Comparison of ENCODE assay signal across 8 cellular contexts in genomic region chr2:47058061-47058931, GRCh38.
A peak's percentile ranks its signal among the peaks of the same experiment; 100 is the strongest.
DNase-seq lines count a peak whose midpoint lies in the region; ATAC-seq and TF ChIP-seq lines count a peak whose summit lies in the region.

No MANE protein-coding gene starts in this region.

- H3K4me3 ChIP-seq in endodermal cell (ENCODE audit: low read length), result no peak overlapping the region

- no TSS peak for BruUV-seq in Calu3 (replicated peaks; lab: Mats Ljungman, UMichigan)

- no peaks in the 10 kb centered on the region for H3K27me3 ChIP-seq in endodermal cell (ENCODE audit: control insufficient read depth, insufficient read depth, low read length, poor library complexity, severe bottlenecking)

- H3K27ac Mint-ChIP-seq in endodermal cell (no peak overlapping the region), Calu3 (ENCODE audit: unreplicated experiment) (no peak overlapping the region)

- intact Hi-C loops in Calu3 (cut with micrococcal nuclease; ENCODE audit: unreplicated experiment), result no loop called here

- H3K27me3 Mint-ChIP-seq in endodermal cell (ENCODE audit: insufficient read depth) (no peaks in the 10 kb centered on the region), Calu3 (ENCODE audit: unreplicated experiment) (no peaks in the 10 kb centered on the region)

- H3K4me1 ChIP-seq in endodermal cell (ENCODE audit: control insufficient read depth, insufficient read depth, low read length), result no peaks in the 10 kb centered on the region

- 89 to 95% methylated on average over 5 to 11 of the region's 11 CpGs for WGBS in endodermal cell (ENCODE audit: insufficient coverage in 1 of 2, insufficient read length in 1 of 2), 2 experiments

- DNase-seq in EL (peak; percentile 45), NCI-H524 (lab: John Stamatoyannopoulos, UW) (peak; percentile 96), endodermal cell (no peak), omental fat pad (ENCODE audit: low spot score) (no peak), NCI-H2081 (lab: John Stamatoyannopoulos, UW) (no peak), Calu3 (no peak), putamen (ENCODE audit: low spot score) (no peak), retina (no peak)

- H3K27ac ChIP-seq in endodermal cell (ENCODE audit: low read depth, low read length), result peak overlapping the region; percentile 44

- H3K9ac ChIP-seq in endodermal cell (ENCODE audit: extremely low read depth, low read length, poor library complexity, severe bottlenecking), result no peak overlapping the region

- H3K9me3 Mint-ChIP-seq in endodermal cell, result no peaks in the 10 kb centered on the region
- no peaks in the 10 kb centered on the region for H3K9me3 Mint-ChIP-seq in Calu3 (ENCODE audit: low read depth, unreplicated experiment)

- H3K4me1 Mint-ChIP-seq in endodermal cell (peaks cover 22% of the 10 kb centered on the region), Calu3 (ENCODE audit: low read depth, unreplicated experiment) (peaks cover 39% of the 10 kb centered on the region)

- CTCF ChIA-PET in Calu3 (lab: Charles Lee), result interaction anchor here (0.7 kb wide), 1 partner anchor 22 kb away, joined by 5 read pairs; no protein-coding TSS in a partner anchor

- TF ChIP-seq CTCF in endodermal cell (conservative IDR thresholded peaks at IDR 0.05), result no peak
- TF ChIP-seq CTCF in omental fat pad (IDR thresholded peaks at IDR 0.05), result no peak
- no peak for TF ChIP-seq CTCF in Calu3 (IDR thresholded peaks at IDR 0.05; ENCODE audit: unreplicated experiment)

- no peaks in the 10 kb centered on the region for H3K36me3 Mint-ChIP-seq in endodermal cell (ENCODE audit: low read depth)
- peaks cover 43% of the 10 kb centered on the region for H3K36me3 Mint-ChIP-seq in Calu3 (ENCODE audit: insufficient read depth, unreplicated experiment)

- no peaks in the 10 kb centered on the region for H3K9me3 ChIP-seq in endodermal cell (ENCODE audit: control insufficient read depth, low read length)

- H3K4me3 Mint-ChIP-seq in endodermal cell (no peak overlapping the region), Calu3 (ENCODE audit: low read depth, unreplicated experiment) (no peak overlapping the region)

- ATAC-seq in omental fat pad (ENCODE audit: low FRiP score), result peak; percentile 75

- no peaks in the 10 kb centered on the region for H3K36me3 ChIP-seq in endodermal cell (ENCODE audit: control insufficient read depth, insufficient read depth, low read length)

Comparison
In these comparisons a context has a peak if more than half of its experiments do, and no peak if none do; other contexts are left out.
1. DNase-seq: peak in EL (single experiment) and NCI-H524 (2 of 2); none in endodermal cell (single experiment), omental fat pad (single experiment), NCI-H2081 (0 of 2), Calu3 (single experiment), putamen (single experiment) and retina (single experiment).